ENCODE assay signal across 8 cellular contexts in genomic region chr15:59532770-59533379, GRCh38.
DNase-seq lines count a peak whose midpoint lies in the region; ATAC-seq, FAIRE-seq and TF ChIP-seq lines count a peak whose summit lies in the region.

No MANE protein-coding gene starts in this region.

- no peak overlapping the region for H3K4me3 Mint-ChIP-seq in brain
- no peak overlapping the region for H3K4me3 Mint-ChIP-seq in T-helper 2 cell treated with Interferon-gamma antibody and Interleukin-4, amounts not matched to agents 5 μg/mL and 100 μg/mL, for 36 hours

- H3K36me3 ChIP-seq in DOHH2 (ENCODE audit: control insufficient read depth, low read length): no peaks in the 10 kb centered on the region
- H3K36me3 ChIP-seq in left lung: no peaks in the 10 kb centered on the region

- H3K4me2 ChIP-seq in DOHH2 (ENCODE audit: low read length): peak overlapping the region; percentile 49

- H3K36me3 Mint-ChIP-seq in brain: no peaks in the 10 kb centered on the region
- H3K36me3 Mint-ChIP-seq in T-helper 2 cell treated with Interferon-gamma antibody and Interleukin-4, amounts not matched to agents 5 μg/mL and 100 μg/mL, for 36 hours (ENCODE audit: low read depth): no peaks in the 10 kb centered on the region

- peaks cover 67% of the 10 kb centered on the region for H3K4me1 ChIP-seq in DOHH2 (ENCODE audit: control insufficient read depth, low read length)
- peaks cover 0 to 9% of the 10 kb centered on the region in 2 donors for H3K4me1 ChIP-seq in left lung

- no peak for FAIRE-seq in urothelium cell line (lab: Jason Lieb, UNC)

- H3K27me3 ChIP-seq in DOHH2 (ENCODE audit: control insufficient read depth, low read length) (no peaks in the 10 kb centered on the region), left lung (peaks cover 0 to 7% of the 10 kb centered on the region in 2 donors)

- peak; percentile 79 for TF ChIP-seq CTCF in DOHH2 (IDR thresholded peaks at IDR 0.05; ENCODE audit: low read depth, low read length, poor library complexity, severe bottlenecking)
- peak; percentile 74 to 83 for TF ChIP-seq CTCF in brain (conservative IDR thresholded peaks at IDR 0.05)
- peak; percentile 57 for TF ChIP-seq CTCF in left lung (IDR thresholded peaks at IDR 0.05)

- no peaks in the 10 kb centered on the region for H4K20me1 ChIP-seq in DOHH2 (ENCODE audit: control insufficient read depth, insufficient read depth, low read depth, low read length)

- DNase-seq in NOMO-1 treated with dmso at 0.1 percent for 144 hours (lab: John Stamatoyannopoulos, UW; ENCODE audit: unreplicated experiment) (peak; percentile 68), left lung (no peak), urothelium cell line (ENCODE audit: low spot score) (peak; percentile 46)
- DNase-seq in T-helper 2 cell treated with Interferon-gamma antibody and Interleukin-4, amounts not matched to agents 5 μg/mL and 100 μg/mL, for 36 hours (ENCODE audit: low spot score): no peak

- no peaks in the 10 kb centered on the region for H3F3A ChIP-seq in DOHH2 (ENCODE audit: control insufficient read depth, insufficient read depth)

- H3K4me1 Mint-ChIP-seq in brain: no peaks in the 10 kb centered on the region
- H3K4me1 Mint-ChIP-seq in T-helper 2 cell treated with Interferon-gamma antibody and Interleukin-4, amounts not matched to agents 5 μg/mL and 100 μg/mL, for 36 hours (ENCODE audit: low read depth): peaks cover 11% of the 10 kb centered on the region

- intact Hi-C loops in left lung (cut with DNase I): no loop called here

- H3K27ac ChIP-seq in DOHH2 (ENCODE audit: low read depth, low read length): no peak overlapping the region
- H3K27ac ChIP-seq in left lung: no peak overlapping the region

- no peak overlapping the region for H3K27ac Mint-ChIP-seq in brain
- H3K27ac Mint-ChIP-seq in T-helper 2 cell treated with Interferon-gamma antibody and Interleukin-4, amounts not matched to agents 5 μg/mL and 100 μg/mL, for 36 hours: no peak overlapping the region

- H3K79me2 ChIP-seq in DOHH2 (ENCODE audit: control insufficient read depth, low read length): no peaks in the 10 kb centered on the region

- H3K9me3 ChIP-seq in DOHH2 (ENCODE audit: control insufficient read depth, insufficient read depth, low read length) (no peaks in the 10 kb centered on the region), left lung (no peaks in the 10 kb centered on the region)

- peaks cover 13% of the 10 kb centered on the region for H3K27me3 Mint-ChIP-seq in brain
- H3K27me3 Mint-ChIP-seq in T-helper 2 cell treated with Interferon-gamma antibody and Interleukin-4, amounts not matched to agents 5 μg/mL and 100 μg/mL, for 36 hours (ENCODE audit: low read depth): peaks cover 12% of the 10 kb centered on the region

- H3K9me3 Mint-ChIP-seq in brain: no peaks in the 10 kb centered on the region
- H3K9me3 Mint-ChIP-seq in T-helper 2 cell treated with Interferon-gamma antibody and Interleukin-4, amounts not matched to agents 5 μg/mL and 100 μg/mL, for 36 hours: no peaks in the 10 kb centered on the region

- H3K4me3 ChIP-seq in DOHH2 (ENCODE audit: low read length) (peak overlapping the region; percentile 15; the same call in 1 of the 2 replicates), left lung (no peak overlapping the region)

- H3K9me2 ChIP-seq in DOHH2 (replicated peaks; ENCODE audit: control insufficient read depth, low read length): no peaks in the 10 kb centered on the region

- ATAC-seq in HG02798 (IDR thresholded peaks at IDR 0.05; ENCODE audit: poor library complexity, unreplicated experiment) (peak; percentile 35), left lung (peak; percentile 41), HG03095 (IDR thresholded peaks at IDR 0.05; ENCODE audit: unreplicated experiment) (no peak)

Comparison
In these comparisons a context has a peak if more than half of its experiments do, and no peak if none do; other contexts are left out.
1. DNase-seq: peak in NOMO-1 treated with dmso at 0.1 percent for 144 hours (single experiment) and urothelium cell line (single experiment); none in left lung (0 of 2) and T-helper 2 cell treated with Interferon-gamma antibody and Interleukin-4, amounts not matched to agents 5 μg/mL and 100 μg/mL, for 36 hours (single experiment).
2. Peak in every context shown above with its lines, with median percentiles within 50 percentile points of each other: CTCF ChIP-seq.